In the genomic region with DNA sequence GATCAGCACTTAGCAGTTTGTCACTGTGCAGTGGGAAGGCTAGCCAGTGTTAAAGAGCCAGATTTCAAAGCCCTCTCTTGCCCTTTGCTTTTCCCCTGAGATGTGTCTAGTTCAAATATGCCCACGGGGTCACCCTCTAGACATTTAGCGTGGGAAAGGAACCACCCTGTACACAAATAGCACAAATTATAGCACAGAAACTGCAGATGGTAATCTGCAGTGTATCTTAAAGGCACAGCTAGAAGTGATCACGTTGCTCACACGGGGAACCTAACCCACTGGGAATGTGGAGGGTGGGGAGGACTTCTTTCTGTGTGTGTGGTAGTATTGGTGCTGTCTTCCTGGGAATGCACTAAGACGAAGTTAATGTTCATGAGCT, we compare ENCODE assay signal across 17 cellular contexts.
A peak's percentile ranks its signal among the peaks of the same experiment; 100 is the strongest.
DNase-seq lines count a peak whose midpoint lies in the region; ATAC-seq and TF ChIP-seq lines count a peak whose summit lies in the region.
"Had no signal": no experiment of that assay in that cellular context is flagged by ENCODE, and none has a peak within 500 bp of the region (broad histone marks: within the 10 kb centered on the region; RNA-seq: fewer than 3 reads in every experiment).

No MANE protein-coding gene starts in this region.

- no peak overlapping the region for H3K14ac ChIP-seq in H9 (ENCODE audit: insufficient read depth, low read length)

- peak overlapping the region; percentile 76 for H3K27ac Mint-ChIP-seq in activated CD4-positive, alpha-beta T cell treated with anti-CD3 and anti-CD28 coated beads for 36 hours
- peak overlapping the region; percentile 47 for H3K27ac Mint-ChIP-seq in activated CD8-positive, alpha-beta T cell treated with anti-CD3 and anti-CD28 coated beads, Interleukin-2, amount 10 ng/mL, durations not matched to agents 7 days and 5 days
- H3K27ac Mint-ChIP-seq in H9: 0 out of 7 replicates have a peak overlapping the region, but pooled peaks of 1 of the 3 experiments have one; percentile 22

- no peaks in the 10 kb centered on the region for H3K79me2 ChIP-seq in H9 (ENCODE audit: insufficient read depth, low read length)

- H3K4me3 ChIP-seq in stomach smooth muscle (ENCODE audit: low read length in 2 of 2): no peak overlapping the region
- H3K4me3 ChIP-seq: HAP-1, lower lobe of right lung had no signal

- H2BK12ac ChIP-seq in H9 (ENCODE audit: insufficient read length, low read depth, low read length): no peak overlapping the region

- no peak overlapping the region for H2AK5ac ChIP-seq in H9 (ENCODE audit: insufficient read length, low read length)

- H2BK20ac ChIP-seq in H9 (ENCODE audit: low read depth, low read length, poor library complexity, severe bottlenecking): no peak overlapping the region

- H3K23ac ChIP-seq in H9 (ENCODE audit: insufficient read length, low read depth, low read length): no peak overlapping the region

- peaks cover 3% of the 10 kb centered on the region for H3K79me1 ChIP-seq in H9 (ENCODE audit: insufficient read depth, low read depth, low read length, poor library complexity, severe bottlenecking)

- H3K36me3 ChIP-seq in stomach smooth muscle (ENCODE audit: control insufficient read depth in 2 of 2, insufficient read depth in 2 of 2, low read length in 2 of 2): peaks cover 6 to 9% of the 10 kb centered on the region in 2 donors

- DNase-seq in activated CD4-positive, alpha-beta T cell treated with anti-CD3 and anti-CD28 coated beads for 36 hours: no peak
- DNase-seq in activated CD4-positive, alpha-beta T cell treated with anti-CD3 and anti-CD28 coated beads for 1 hour: no peak
- DNase-seq in activated CD8-positive, alpha-beta T cell treated with anti-CD3 and anti-CD28 coated beads, Interleukin-2, amount 10 ng/mL, durations not matched to agents 7 days and 5 days: no peak
- DNase-seq in Right ventricle myocardium superior: no peak
- no peak for DNase-seq in H9
- no peak for DNase-seq in NCI-H1417 treated with DMSO at 0.1 percent for 48 hours (lab: John Stamatoyannopoulos, UW)
- DNase-seq in NCI-H1105 treated with DMSO at 0.1 percent for 48 hours (lab: John Stamatoyannopoulos, UW): no peak
- DNase-seq: 8988T; activated CD4-positive, alpha-beta T cell treated with anti-CD3 and anti-CD28 coated beads, Interleukin-2, amount 50 U/mL, for 1 hour; DND-41; hippocampal formation; lower lobe of right lung; NCI-H1436; NCI-H524 treated with DMSO at 0.1 percent for 48 hours; stimulated activated CD4-positive, alpha-beta T cell treated with anti-CD3 and anti-CD28 coated beads, Interleukin-4, amount 100 ng/mL, for 4 hours had no signal

- no CpG with 5 or more reads among the region's 5 CpGs for WGBS in H9 (ENCODE audit: extremely low coverage, insufficient read length, low lambda C conversion rate)

- H3K27me3 ChIP-seq in stomach smooth muscle (ENCODE audit: control insufficient read depth in 1 of 2, insufficient read depth in 2 of 2, low read length in 2 of 2) (no peaks in the 10 kb centered on the region), H9 (ENCODE audit: insufficient read depth, low read length) (no peaks in the 10 kb centered on the region)

- H3K4me3 Mint-ChIP-seq in activated CD4-positive, alpha-beta T cell treated with anti-CD3 and anti-CD28 coated beads for 36 hours: no peak overlapping the region
- no peak overlapping the region for H3K4me3 Mint-ChIP-seq in activated CD8-positive, alpha-beta T cell treated with anti-CD3 and anti-CD28 coated beads, Interleukin-2, amount 10 ng/mL, durations not matched to agents 7 days and 5 days
- no peak overlapping the region for H3K4me3 Mint-ChIP-seq in H9

- H2BK15ac ChIP-seq in H9 (ENCODE audit: low read depth, low read length): no peak overlapping the region

- H3K4me1 ChIP-seq in stomach smooth muscle (ENCODE audit: control insufficient read depth, insufficient read depth, low read length) (peaks cover 12% of the 10 kb centered on the region), H9 (ENCODE audit: insufficient read depth, low read length) (no peaks in the 10 kb centered on the region)
- H3K4me1 ChIP-seq: HAP-1 had no signal

- H4K91ac ChIP-seq in H9 (ENCODE audit: insufficient read length, low read depth, low read length): no peak overlapping the region

- H3K9me3 Mint-ChIP-seq in activated CD4-positive, alpha-beta T cell treated with anti-CD3 and anti-CD28 coated beads for 36 hours (ENCODE audit: low read depth): no peaks in the 10 kb centered on the region
- H3K9me3 Mint-ChIP-seq in activated CD8-positive, alpha-beta T cell treated with anti-CD3 and anti-CD28 coated beads, Interleukin-2, amount 10 ng/mL, durations not matched to agents 7 days and 5 days (ENCODE audit: insufficient read depth): no peaks in the 10 kb centered on the region
- no peaks in the 10 kb centered on the region for H3K9me3 Mint-ChIP-seq in H9

- no peak for ATAC-seq in activated CD4-positive, alpha-beta T cell treated with anti-CD3 and anti-CD28 coated beads for 36 hours
- ATAC-seq in activated CD8-positive, alpha-beta T cell treated with anti-CD3 and anti-CD28 coated beads, Interleukin-2, amount 10 ng/mL, durations not matched to agents 7 days and 5 days: no peak
- ATAC-seq in Right ventricle myocardium superior (ENCODE audit: poor library complexity): peak; percentile 26
- ATAC-seq: lower lobe of right lung had no signal

- peaks cover 40% of the 10 kb centered on the region for H3K36me3 Mint-ChIP-seq in activated CD4-positive, alpha-beta T cell treated with anti-CD3 and anti-CD28 coated beads for 36 hours (ENCODE audit: low read depth)
- peaks cover 53% of the 10 kb centered on the region for H3K36me3 Mint-ChIP-seq in activated CD8-positive, alpha-beta T cell treated with anti-CD3 and anti-CD28 coated beads, Interleukin-2, amount 10 ng/mL, durations not matched to agents 7 days and 5 days (ENCODE audit: low read depth)
- peaks cover 11 to 50% (median 46%) of the 10 kb centered on the region in 3 experiments; a peak in 6 of 7 replicates for H3K36me3 Mint-ChIP-seq in H9 (ENCODE audit: insufficient read depth in 1 of 3, low read depth in 3 of 3)

- H3K18ac ChIP-seq in H9 (ENCODE audit: insufficient read length, low read depth, low read length): no peak overlapping the region

- H3T11ph ChIP-seq in H9 (ENCODE audit: low read length): no peak overlapping the region

- H3K27me3 Mint-ChIP-seq in activated CD4-positive, alpha-beta T cell treated with anti-CD3 and anti-CD28 coated beads for 36 hours: no peaks in the 10 kb centered on the region
- H3K27me3 Mint-ChIP-seq in activated CD8-positive, alpha-beta T cell treated with anti-CD3 and anti-CD28 coated beads, Interleukin-2, amount 10 ng/mL, durations not matched to agents 7 days and 5 days (ENCODE audit: low read depth): no peaks in the 10 kb centered on the region
- H3K27me3 Mint-ChIP-seq in H9 (ENCODE audit: low read depth): no peaks in the 10 kb centered on the region

- no peak overlapping the region for H4K8ac ChIP-seq in H9 (replicated peaks; ENCODE audit: insufficient read length, low read depth, low read length)

- no peak overlapping the region for H2AFZ ChIP-seq in H9 (ENCODE audit: low read length)

- H3K9me3 ChIP-seq in stomach smooth muscle (ENCODE audit: control insufficient read depth in 2 of 2, low read length in 2 of 2) (no peaks in the 10 kb centered on the region), H9 (ENCODE audit: control insufficient read depth, low read depth, low read length) (no peaks in the 10 kb centered on the region)
- H3K9me3 ChIP-seq: HAP-1, lower lobe of right lung had no signal

- intact Hi-C loops in activated CD4-positive, alpha-beta T cell treated with anti-CD3 and anti-CD28 coated beads for 36 hours (cut with DNase I, micrococcal nuclease): loop anchor here (5.0 kb wide), 3 partner anchors 72 to 257 kb away; no protein-coding TSS in a partner anchor
- intact Hi-C loops in Right ventricle myocardium superior (cut with DNase I): no loop called here

- no peak overlapping the region for H3K4ac ChIP-seq in H9 (ENCODE audit: low read depth, low read length)

- TF ChIP-seq CTCF in H9 (conservative IDR thresholded peaks at IDR 0.05): no peak

- POLR2A ChIA-PET in activated CD4-positive, alpha-beta T cell treated with anti-CD3 and anti-CD28 coated beads for 36 hours (lab: Charles Lee): interaction anchor here (0.6 kb wide), 1 partner anchor 124 kb away, joined by 4 read pairs; no protein-coding TSS in a partner anchor
- POLR2A ChIA-PET in activated CD8-positive, alpha-beta T cell treated with anti-CD3 and anti-CD28 coated beads, Interleukin-2, amount 10 ng/mL, durations not matched to agents 7 days and 5 days (lab: Charles Lee): no interaction called here

- H3K27ac ChIP-seq in stomach smooth muscle (ENCODE audit: low read length) (peak overlapping the region; percentile 12), H9 (ENCODE audit: insufficient read length, low read depth, low read length) (no peak overlapping the region)
- H3K27ac ChIP-seq: lower lobe of right lung had no signal

- no peak overlapping the region for H3K56ac ChIP-seq in H9 (ENCODE audit: insufficient read length, low read depth, low read length)

- H2BK120ac ChIP-seq in H9 (ENCODE audit: low read depth, low read length, poor library complexity, severe bottlenecking): no peak overlapping the region

- no peak overlapping the region for H2BK5ac ChIP-seq in H9 (ENCODE audit: insufficient read length, low read length)

- CTCF ChIA-PET in activated CD4-positive, alpha-beta T cell treated with anti-CD3 and anti-CD28 coated beads for 36 hours (lab: Charles Lee): interaction anchor here (0.6 to 2.2 kb wide), 13 partner anchors 8 to 487 kb away, joined by 3 to 11 read pairs (median 4); no protein-coding TSS in a partner anchor
- CTCF ChIA-PET in activated CD8-positive, alpha-beta T cell treated with anti-CD3 and anti-CD28 coated beads, Interleukin-2, amount 10 ng/mL, durations not matched to agents 7 days and 5 days (lab: Charles Lee): interaction anchor here (0.7 to 6.1 kb wide), 15 partner anchors 9 to 487 kb away, joined by 3 to 83 read pairs (median 5); no protein-coding TSS in a partner anchor

- H3K23me2 ChIP-seq in H9 (ENCODE audit: insufficient read length, low read depth, low read length, poor library complexity, severe bottlenecking): no peaks in the 10 kb centered on the region

- H3K4me2 ChIP-seq in H9 (ENCODE audit: insufficient read depth, insufficient read length, low read length): no peak overlapping the region

- H3K9ac ChIP-seq in stomach smooth muscle (ENCODE audit: low read length in 2 of 2): no peak overlapping the region
- H3K9ac ChIP-seq in H9 (ENCODE audit: extremely low read depth, insufficient read length, low read length): no peak overlapping the region

- no peaks in the 10 kb centered on the region for H4K20me1 ChIP-seq in H9 (ENCODE audit: control insufficient read depth, insufficient read depth, insufficient read length)

- H3K4me1 Mint-ChIP-seq in activated CD4-positive, alpha-beta T cell treated with anti-CD3 and anti-CD28 coated beads for 36 hours: peaks cover 62% of the 10 kb centered on the region
- H3K4me1 Mint-ChIP-seq in activated CD8-positive, alpha-beta T cell treated with anti-CD3 and anti-CD28 coated beads, Interleukin-2, amount 10 ng/mL, durations not matched to agents 7 days and 5 days (ENCODE audit: low read depth): peaks cover 62% of the 10 kb centered on the region
- H3K4me1 Mint-ChIP-seq in H9: peaks cover 9 to 16% of the 10 kb centered on the region in 2 experiments

- no peak overlapping the region for H4K5ac ChIP-seq in H9 (ENCODE audit: insufficient read length, low read depth, low read length)
